In the genomic region with DNA sequence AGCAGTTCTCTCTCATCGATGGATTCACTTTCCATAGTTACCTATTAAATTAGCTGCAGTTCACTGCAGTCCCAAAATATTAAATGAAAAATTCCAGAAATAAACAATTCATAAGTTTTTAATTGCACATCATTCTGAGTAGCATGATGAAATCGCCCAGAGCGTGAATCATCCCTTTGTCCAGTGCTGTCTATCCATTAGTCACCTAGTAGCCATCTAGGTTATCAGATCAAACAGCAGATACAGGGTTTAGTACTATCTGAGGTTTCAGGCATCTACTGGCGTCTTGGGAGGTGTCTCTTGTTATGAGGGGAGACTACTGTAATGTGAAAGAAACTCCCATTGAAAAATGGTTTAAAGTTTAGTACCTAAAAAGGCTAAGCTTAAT, we compare ENCODE assay signal across 15 cellular contexts.
DNase-seq lines count a peak whose midpoint lies in the region; ATAC-seq and TF ChIP-seq lines count a peak whose summit lies in the region.
"Had no signal": no experiment of that assay in that cellular context is flagged by ENCODE, and none has a peak within 500 bp of the region (broad histone marks: within the 10 kb centered on the region; RNA-seq: fewer than 3 reads in every experiment).

No MANE protein-coding gene starts in this region.

- TF ChIP-seq CTCF in RWPE1 (conservative IDR thresholded peaks at IDR 0.05; ENCODE audit: low read depth), result no peak
- no peak for TF ChIP-seq CTCF in fibroblast of the aortic adventitia (IDR thresholded peaks at IDR 0.05; ENCODE audit: insufficient read depth, low read length)

- peaks cover 22% of the 10 kb centered on the region for H3K4me1 Mint-ChIP-seq in activated T-cell treated with anti-CD3 and anti-CD28 coated beads, Interleukin-2, amount 50 U/mL, for 24 hours (ENCODE audit: low read depth)
- peaks cover 38% of the 10 kb centered on the region for H3K4me1 Mint-ChIP-seq in stimulated activated effector memory CD8-positive, alpha-beta T cell treated with anti-CD3 and anti-CD28 coated beads, Interleukin-12 subunit alpha, Interleukin-12 subunit beta, amount 100 ng/mL, for 72 hours

- H3K27ac Mint-ChIP-seq in activated T-cell treated with anti-CD3 and anti-CD28 coated beads, Interleukin-2, amount 50 U/mL, for 24 hours, result peak overlapping the region; percentile 8
- H3K27ac Mint-ChIP-seq in stimulated activated effector memory CD8-positive, alpha-beta T cell treated with anti-CD3 and anti-CD28 coated beads, Interleukin-12 subunit alpha, Interleukin-12 subunit beta, amount 100 ng/mL, for 72 hours, result peak overlapping the region; percentile 88
- H3K27ac Mint-ChIP-seq: activated CD8-positive, alpha-beta T cell treated with anti-CD3 and anti-CD28 coated beads for 36 hours had no signal

- POLR2A ChIA-PET in RWPE1 (lab: Yijun Ruan, JAX; ENCODE audit: low non-redundant PET), result no interaction called here

- CTCF ChIA-PET in RWPE1 (lab: Yijun Ruan, JAX), result interaction anchor here (0.6 kb wide), 1 partner anchor 668 kb away, joined by 3 read pairs; no protein-coding TSS in a partner anchor

- H3K9me3 Mint-ChIP-seq in activated T-cell treated with anti-CD3 and anti-CD28 coated beads, Interleukin-2, amount 50 U/mL, for 24 hours, result peaks cover 2% of the 10 kb centered on the region
- no peaks in the 10 kb centered on the region for H3K9me3 Mint-ChIP-seq in stimulated activated effector memory CD8-positive, alpha-beta T cell treated with anti-CD3 and anti-CD28 coated beads, Interleukin-12 subunit alpha, Interleukin-12 subunit beta, amount 100 ng/mL, for 72 hours

- H3K36me3 Mint-ChIP-seq in activated T-cell treated with anti-CD3 and anti-CD28 coated beads, Interleukin-2, amount 50 U/mL, for 24 hours (ENCODE audit: low read depth), result peaks cover 13% of the 10 kb centered on the region
- no peaks in the 10 kb centered on the region for H3K36me3 Mint-ChIP-seq in stimulated activated effector memory CD8-positive, alpha-beta T cell treated with anti-CD3 and anti-CD28 coated beads, Interleukin-12 subunit alpha, Interleukin-12 subunit beta, amount 100 ng/mL, for 72 hours

- H3K4me3 Mint-ChIP-seq in activated T-cell treated with anti-CD3 and anti-CD28 coated beads, Interleukin-2, amount 50 U/mL, for 24 hours, result no peak overlapping the region
- no peak overlapping the region for H3K4me3 Mint-ChIP-seq in stimulated activated effector memory CD8-positive, alpha-beta T cell treated with anti-CD3 and anti-CD28 coated beads, Interleukin-12 subunit alpha, Interleukin-12 subunit beta, amount 100 ng/mL, for 72 hours
- H3K4me3 Mint-ChIP-seq: activated CD8-positive, alpha-beta T cell treated with anti-CD3 and anti-CD28 coated beads for 36 hours had no signal

- no peak overlapping the region for H3K27ac ChIP-seq in RWPE1
- H3K27ac ChIP-seq: esophagus muscularis mucosa, upper lobe of left lung had no signal

- no peaks in the 10 kb centered on the region for H3K27me3 Mint-ChIP-seq in activated T-cell treated with anti-CD3 and anti-CD28 coated beads, Interleukin-2, amount 50 U/mL, for 24 hours
- H3K27me3 Mint-ChIP-seq: activated CD8-positive, alpha-beta T cell treated with anti-CD3 and anti-CD28 coated beads for 36 hours had no signal

- DNase-seq in activated T-cell treated with anti-CD3 and anti-CD28 coated beads, Interleukin-2, amount 50 U/mL, for 24 hours, result no peak
- no peak for DNase-seq in activated T-cell treated with anti-CD3 and anti-CD28 coated beads, Interleukin-2, amount 50 U/mL, for 48 hours
- peak; percentile 83 for DNase-seq in RWPE1 (ENCODE audit: low spot score)
- DNase-seq in fibroblast of the aortic adventitia (ENCODE audit: low read depth), result peak; percentile 74
- DNase-seq in stimulated activated effector memory CD8-positive, alpha-beta T cell treated with anti-CD3 and anti-CD28 coated beads, Interleukin-12 subunit alpha, Interleukin-12 subunit beta, amount 100 ng/mL, for 72 hours (ENCODE audit: low spot score in 2 of 2), result no peak
- no peak for DNase-seq in iPS-NIHi7 (ENCODE audit: extremely low spot score)
- DNase-seq in effector CD4-positive, alpha-beta T cell, result no peak
- no peak for DNase-seq in NCI-H1417 (lab: John Stamatoyannopoulos, UW)
- DNase-seq: 8988T; activated CD8-positive, alpha-beta T cell treated with anti-CD3 and anti-CD28 coated beads for 36 hours; amniotic stem cell; H7; NCI-H446; upper lobe of left lung had no signal

- H3K4me3 ChIP-seq in fibroblast of the aortic adventitia (ENCODE audit: low read depth, low read length), result no peak overlapping the region
- H3K4me3 ChIP-seq: esophagus muscularis mucosa, upper lobe of left lung had no signal

- peak; percentile 46 for ATAC-seq in stimulated activated effector memory CD8-positive, alpha-beta T cell treated with anti-CD3 and anti-CD28 coated beads, Interleukin-12 subunit alpha, Interleukin-12 subunit beta, amount 100 ng/mL, for 72 hours

Comparison
In these comparisons a context has a peak if more than half of its experiments do, and no peak if none do; other contexts are left out.
1. DNase-seq: peak in RWPE1 (single experiment) and fibroblast of the aortic adventitia (single experiment); none in activated T-cell treated with anti-CD3 and anti-CD28 coated beads, Interleukin-2, amount 50 U/mL, for 24 hours (single experiment), activated T-cell treated with anti-CD3 and anti-CD28 coated beads, Interleukin-2, amount 50 U/mL, for 48 hours (0 of 2), stimulated activated effector memory CD8-positive, alpha-beta T cell treated with anti-CD3 and anti-CD28 coated beads, Interleukin-12 subunit alpha, Interleukin-12 subunit beta, amount 100 ng/mL, for 72 hours (0 of 2), iPS-NIHi7 (single experiment), effector CD4-positive, alpha-beta T cell (single experiment) and NCI-H1417 (0 of 3).